Comparison of ENCODE assay signal across 15 cellular contexts in genomic region chr7:142689439-142690168, GRCh38. TPM values are rescaled to one million over a fixed set of nuclear protein-coding genes. Genes with fewer than 3 reads are reported as not detected.
DNase-seq lines count a peak whose midpoint lies in the region; ATAC-seq and TF ChIP-seq lines count a peak whose summit lies in the region.
"Had no signal": no experiment of that assay in that cellular context is flagged by ENCODE, and none has a peak within 500 bp of the region (broad histone marks: within the 10 kb centered on the region; RNA-seq: fewer than 3 reads in every experiment).

No MANE protein-coding gene starts in this region.

- no peaks in the 10 kb centered on the region for H3K27me3 ChIP-seq in Panc1 (ENCODE audit: control insufficient read depth, insufficient read depth, low read length)
- H3K27me3 ChIP-seq in HAP-1 (ENCODE audit: low read depth), result no peaks in the 10 kb centered on the region
- H3K27me3 ChIP-seq: tibial nerve had no signal

- TF ChIP-seq CTCF in Panc1 (IDR thresholded peaks at IDR 0.05), result peak; percentile 9; the same call in 1 of the 2 replicates
- peak; percentile 20 for TF ChIP-seq CTCF in fibroblast of pulmonary artery (IDR thresholded peaks at IDR 0.05; ENCODE audit: low read length, missing control alignments)

- in situ Hi-C loops in Panc1 (cut with HindIII; ENCODE audit: low pct_unique_long_range_greater_than_20kb, low sequenced_read_pairs) (no loop called here), HAP-1 (cut with MboI; ENCODE audit: low sequenced_read_pairs) (loop anchor here (5.0 kb wide), 1 partner anchor 93 kb away; no protein-coding TSS in a partner anchor)

- no TSS peak for BruUV-seq in Panc1 (replicated peaks; lab: Mats Ljungman, UMichigan)

- POLR2A ChIA-PET in Panc1 (lab: Charles Lee), result no interaction called here

- H3K36me3 ChIP-seq in Panc1 (ENCODE audit: control insufficient read depth, insufficient read depth, low read length) (no peaks in the 10 kb centered on the region), HAP-1 (replicated peaks) (no peaks in the 10 kb centered on the region)
- H3K36me3 ChIP-seq: tibial nerve had no signal

- peak; percentile 56 for TF ChIP-seq RAD21 in Ishikawa (IDR thresholded peaks at IDR 0.05; ENCODE audit: low read depth)

- H3K9me3 ChIP-seq in Panc1 (ENCODE audit: control insufficient read depth, insufficient read depth, low read depth, low read length) (no peaks in the 10 kb centered on the region), HAP-1 (no peaks in the 10 kb centered on the region)
- H3K9me3 ChIP-seq: tibial nerve had no signal

- intact Hi-C loops in Panc1 (cut with micrococcal nuclease; ENCODE audit: unreplicated experiment), result no loop called here

- H3K4me1 ChIP-seq in Panc1 (ENCODE audit: control insufficient read depth, insufficient read depth, low read length) (no peaks in the 10 kb centered on the region), HAP-1 (no peaks in the 10 kb centered on the region)
- H3K4me1 ChIP-seq: tibial nerve had no signal

- H3K4me3 ChIP-seq in Panc1 (ENCODE audit: low read depth in 2 of 2, low read length in 2 of 2), result no peak overlapping the region
- H3K4me3 ChIP-seq in fibroblast of pulmonary artery (replicated peaks; ENCODE audit: low read depth, low read length), result no peak overlapping the region
- H3K4me3 ChIP-seq in HAP-1, result no peak overlapping the region
- H3K4me3 ChIP-seq: skin epidermis, tibial nerve had no signal

- ATAC-seq in Panc1 (no peak), HG03342 (IDR thresholded peaks at IDR 0.05; ENCODE audit: unreplicated experiment) (no peak)
- ATAC-seq: activated T-cell treated with anti-CD3 and anti-CD28 coated beads, Interleukin-2, amount 50 U/mL, for 4 hours had no signal

- H3K27ac ChIP-seq in Panc1 (ENCODE audit: low read length), result no peak overlapping the region
- H3K27ac ChIP-seq: skin epidermis, tibial nerve had no signal

- DNase-seq in NCI-H526 (lab: John Stamatoyannopoulos, UW), result peak; percentile 18 to 28
- no peak for DNase-seq in NCI-H526 treated with DMSO at 0.1 percent for 48 hours (lab: John Stamatoyannopoulos, UW)
- DNase-seq in Panc1 (ENCODE audit: low read depth, low spot score), result no peak
- DNase-seq in fibroblast of pulmonary artery (ENCODE audit: low read depth), result peak; percentile 8
- no peak for DNase-seq in RKO (ENCODE audit: low spot score)
- DNase-seq in HAP-1 (ENCODE audit: low spot score in 2 of 2), result no peak
- DNase-seq: ACHN; activated T-cell treated with anti-CD3 and anti-CD28 coated beads, Interleukin-2, amount 50 U/mL, for 4 hours; DMS153; naive thymus-derived CD8-positive, alpha-beta T cell had no signal

- CTCF ChIA-PET in Panc1 (lab: Charles Lee), result no interaction called here

- TF ChIP-seq EP300 in Ishikawa (IDR thresholded peaks at IDR 0.05; ENCODE audit: borderline replicate concordance), result no peak

TF ChIP-seq in Ishikawa, 13 proteins besides CTCF, POLR2A, EP300 and RAD21:
- TF ChIP-seq CEBPB (IDR thresholded peaks at IDR 0.05) (no peak), TEAD4 (IDR thresholded peaks at IDR 0.05) (no peak), NFIC (IDR thresholded peaks at IDR 0.05) (no peak)

RNA-seq across cellular contexts. Expression of gene PRSS1, which starts 59.7 kb away (rescaled TPM):
- 7.3 TPM for total RNA-seq in Panc1 (2021; ENCODE audit: unreplicated experiment)
- polyA plus RNA-seq in Panc1 (2012; ENCODE audit: insufficient read length), result not detected
- total RNA-seq: chondrocyte; naive thymus-derived CD8-positive, alpha-beta T cell had no signal
- polyA plus RNA-seq: naive thymus-derived CD8-positive, alpha-beta T cell had no signal

Comparison
In these comparisons a context has a peak if more than half of its experiments do, and no peak if none do; other contexts are left out.
1. DNase-seq: peak in NCI-H526 (2 of 2) and fibroblast of pulmonary artery (single experiment); none in NCI-H526 treated with DMSO at 0.1 percent for 48 hours (single experiment), Panc1 (single experiment), RKO (single experiment) and HAP-1 (0 of 2).